Comparison of ENCODE assay signal across 1 cellular context in genomic region chr2:8456149-8457091, GRCh38.
TF ChIP-seq lines count a peak whose summit lies in the region.

No MANE protein-coding gene starts in this region.

TF ChIP-seq in GM23338, 12 proteins besides CTCF, POLR2A, EP300 and RAD21 (continued from another document):
- TF ChIP-seq REST (IDR thresholded peaks at IDR 0.05; ENCODE audit: unreplicated experiment) (no peak), ZNF331 (CRISPR knock-in tag; IDR thresholded peaks at IDR 0.05; ENCODE audit: low read depth) (no peak), EZH2 (IDR thresholded peaks at IDR 0.05; ENCODE audit: low read depth, unreplicated experiment) (no peak)
TF ChIP-seq in GM23338: peak in this region for 0.
